ENCODE assay signal across 15 cellular contexts in the genomic region with DNA sequence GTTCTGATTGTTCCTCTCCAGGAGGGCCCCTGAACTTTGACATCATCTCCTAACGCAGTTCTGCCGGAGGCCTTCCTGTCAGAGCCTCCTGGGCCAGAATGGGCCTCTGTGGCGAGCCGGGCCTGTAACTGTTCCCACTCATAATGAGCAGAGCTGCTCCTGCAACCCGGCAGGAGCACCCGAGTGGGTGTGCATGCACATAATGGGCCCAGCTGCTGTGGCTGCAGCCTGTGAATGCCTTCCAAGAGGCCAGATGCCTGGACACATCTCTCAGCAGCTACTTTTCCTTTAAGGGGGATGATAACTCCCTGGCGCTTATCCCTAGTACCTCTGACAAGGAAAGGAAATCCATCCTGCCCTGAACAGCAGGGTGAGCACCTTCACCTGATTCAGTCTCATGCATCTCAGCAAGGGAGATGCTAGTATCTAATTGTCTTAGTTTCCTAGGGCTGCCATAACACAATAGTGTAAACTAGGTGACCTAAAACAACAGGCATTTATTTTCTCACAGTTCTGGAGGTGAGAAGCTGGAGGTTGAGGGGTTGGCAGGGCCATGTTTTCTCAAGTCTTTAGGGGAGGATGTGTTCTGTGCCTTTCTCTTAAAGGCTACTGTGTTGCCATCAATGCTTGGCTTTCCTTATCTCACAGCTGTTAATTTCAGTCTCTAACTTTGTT.
"Had no signal": no experiment of that assay in that cellular context is flagged by ENCODE, and none has a peak within 500 bp of the region (broad histone marks: within the 10 kb centered on the region; RNA-seq: fewer than 3 reads in every experiment).

No MANE protein-coding gene starts in this region.

- H3K27me3 ChIP-seq: adrenal gland, colonic mucosa, stomach, testis, upper lobe of right lung had no signal

- H3K36me3 Mint-ChIP-seq: activated naive CD4-positive, alpha-beta T cell treated with anti-CD3 and anti-CD28 coated beads, Interleukin-2, amount 50 U/mL, for 24 hours had no signal

- H3K27ac Mint-ChIP-seq: activated CD8-positive, alpha-beta T cell treated with anti-CD3 and anti-CD28 coated beads for 36 hours; activated naive CD4-positive, alpha-beta T cell treated with anti-CD3 and anti-CD28 coated beads, Interleukin-2, amount 50 U/mL, for 24 hours; nephron progenitor cell; T-helper 1 cell treated with Interleukin-12 subunit alpha and Interleukin-12 subunit beta and Interleukin-4 antibody, amounts not matched to agents 30 μg/mL and 1 μg/mL, for 36 hours had no signal

- H3K4me1 ChIP-seq: testis had no signal

- H3K27ac ChIP-seq: adrenal gland, colonic mucosa, stomach, testis, upper lobe of right lung had no signal

- H3K4me3 Mint-ChIP-seq: activated CD8-positive, alpha-beta T cell treated with anti-CD3 and anti-CD28 coated beads for 36 hours; activated naive CD4-positive, alpha-beta T cell treated with anti-CD3 and anti-CD28 coated beads, Interleukin-2, amount 50 U/mL, for 24 hours; activated T-cell treated with anti-CD3 and anti-CD28 coated beads, Interleukin-2, amount 50 U/mL, for 4 hours; nephron progenitor cell; T-helper 1 cell treated with Interleukin-12 subunit alpha and Interleukin-12 subunit beta and Interleukin-4 antibody, amounts not matched to agents 30 μg/mL and 1 μg/mL, for 36 hours had no signal

- H3K4me3 ChIP-seq: adrenal gland, colonic mucosa, stomach, testis, upper lobe of right lung had no signal

- H3K36me3 ChIP-seq: adrenal gland, colonic mucosa, upper lobe of right lung had no signal

- H3K9me3 Mint-ChIP-seq: activated CD8-positive, alpha-beta T cell treated with anti-CD3 and anti-CD28 coated beads for 36 hours; activated naive CD4-positive, alpha-beta T cell treated with anti-CD3 and anti-CD28 coated beads, Interleukin-2, amount 50 U/mL, for 24 hours; activated T-cell treated with anti-CD3 and anti-CD28 coated beads, Interleukin-2, amount 50 U/mL, for 4 hours; T-helper 1 cell treated with Interleukin-12 subunit alpha and Interleukin-12 subunit beta and Interleukin-4 antibody, amounts not matched to agents 30 μg/mL and 1 μg/mL, for 36 hours had no signal

- H3K4me1 Mint-ChIP-seq: activated naive CD4-positive, alpha-beta T cell treated with anti-CD3 and anti-CD28 coated beads, Interleukin-2, amount 50 U/mL, for 24 hours had no signal

- ATAC-seq: activated CD8-positive, alpha-beta T cell treated with anti-CD3 and anti-CD28 coated beads for 36 hours; activated T-cell treated with anti-CD3 and anti-CD28 coated beads, Interleukin-2, amount 50 U/mL, for 4 hours; esophagus mucosa; upper lobe of right lung had no signal

- H3K9me3 ChIP-seq: adrenal gland, colonic mucosa, stomach, testis, upper lobe of right lung had no signal

- DNase-seq: activated CD4-positive, alpha-beta T cell treated with anti-CD3 and anti-CD28 coated beads for 4 hours; activated CD8-positive, alpha-beta T cell treated with anti-CD3 and anti-CD28 coated beads for 36 hours; activated effector memory CD4-positive, alpha-beta T cell treated with Interleukin-2 at 50 U/mL for 16 hours; activated T-cell treated with anti-CD3 and anti-CD28 coated beads, Interleukin-2, amount 50 U/mL, for 4 hours; adrenal gland; caudate nucleus; colonic mucosa; nephron progenitor cell; small intestine; stomach; testis; upper lobe of right lung had no signal
